ENCODE assay signal across 21 cellular contexts in the genomic region with DNA sequence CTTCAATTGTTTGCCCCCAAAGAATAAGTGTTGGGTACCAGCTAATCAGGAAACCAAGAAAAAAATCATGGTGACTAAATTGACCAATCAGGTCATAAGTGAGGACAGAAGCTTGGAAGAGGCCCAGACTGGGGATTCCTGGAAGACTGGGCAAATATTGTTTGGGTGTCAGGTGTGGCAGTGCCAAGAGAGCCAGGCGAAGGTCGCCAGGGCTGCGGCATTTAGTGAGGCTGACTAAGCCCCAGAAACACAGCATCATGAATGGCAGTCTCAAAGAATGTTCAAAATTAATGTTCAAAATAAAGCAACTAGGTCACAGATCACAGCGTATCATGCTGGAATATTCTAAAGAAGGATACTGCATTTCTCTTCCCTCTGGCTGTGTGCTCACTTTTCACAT.
A peak's percentile ranks its signal among the peaks of the same experiment; 100 is the strongest.
DNase-seq lines count a peak whose midpoint lies in the region; ATAC-seq and TF ChIP-seq lines count a peak whose summit lies in the region.
"Had no signal": no experiment of that assay in that cellular context is flagged by ENCODE, and none has a peak within 500 bp of the region (broad histone marks: within the 10 kb centered on the region; RNA-seq: fewer than 3 reads in every experiment).

No MANE protein-coding gene starts in this region.

- H3K9me3 ChIP-seq in right atrium auricular region = no peaks in the 10 kb centered on the region
- no peaks in the 10 kb centered on the region for H3K9me3 ChIP-seq in prostate gland
- no peaks in the 10 kb centered on the region for H3K9me3 ChIP-seq in uterus
- H3K9me3 ChIP-seq: SJCRH30, upper lobe of left lung had no signal

- TF ChIP-seq POLR2A in prostate gland (IDR thresholded peaks at IDR 0.05) (no peak), uterus (IDR thresholded peaks at IDR 0.05) (no peak)

- H3K27ac ChIP-seq in right atrium auricular region (peak overlapping the region; percentile 37 to 46), prostate gland (peak overlapping the region; percentile 15 to 69), uterus (peak overlapping the region; percentile 69 to 86)
- H3K27ac ChIP-seq: SJCRH30 had no signal

- DNase-seq in Right ventricle myocardium superior (peak; percentile 44), cardiac septum (ENCODE audit: low spot score) (no peak), right atrium auricular region (ENCODE audit: low spot score) (no peak), prostate gland (ENCODE audit: low spot score) (peak; percentile 22), uterus (no peak), SK-N-DZ (ENCODE audit: low spot score) (no peak), NCI-H1436 treated with DMSO at 0.1 percent for 48 hours (lab: John Stamatoyannopoulos, UW) (no peak)
- DNase-seq: activated CD4-positive, alpha-beta T cell treated with anti-CD3 and anti-CD28 coated beads, Interleukin-2, amount 50 U/mL, for 4 hours; activated naive CD8-positive, alpha-beta T cell treated with anti-CD3 and anti-CD28 coated beads, Interleukin-2, amount 10 ng/mL, durations not matched to agents 7 days and 5 days; activated T-cell treated with anti-CD3 and anti-CD28 coated beads, Interleukin-2, amount 50 U/mL, for 4 hours; CD8-positive, alpha-beta T cell; glutamatergic neuron; islet precursor cell; Kasumi-1; NCI-H1436; NCI-H2227 treated with DMSO at 0.1 percent for 48 hours; SJCRH30; stimulated activated CD4-positive, alpha-beta T cell treated with anti-CD3 and anti-CD28 coated beads, Interleukin-2, amount 100 ng/mL, for 48 hours; stimulated activated CD8-positive, alpha-beta memory T cell treated with anti-CD3 and anti-CD28 coated beads, Interleukin-4, amount 100 ng/mL, for 48 hours had no signal

- H3K4me1 ChIP-seq in right atrium auricular region (peaks cover 0 to 43% of the 10 kb centered on the region in 2 donors), prostate gland (replicated peaks) (peaks cover 10% of the 10 kb centered on the region), uterus (no peaks in the 10 kb centered on the region)
- H3K4me1 ChIP-seq: SJCRH30 had no signal

- no peak for TF ChIP-seq CTCF in right atrium auricular region (IDR thresholded peaks at IDR 0.05)
- no peak for TF ChIP-seq CTCF in prostate gland (IDR thresholded peaks at IDR 0.05)
- TF ChIP-seq CTCF in uterus (IDR thresholded peaks at IDR 0.05) = no peak

- H3K36me3 ChIP-seq in right atrium auricular region (no peaks in the 10 kb centered on the region), prostate gland (no peaks in the 10 kb centered on the region), uterus (no peaks in the 10 kb centered on the region)
- H3K36me3 ChIP-seq: upper lobe of left lung had no signal

- peak; percentile 53 for ATAC-seq in Right ventricle myocardium superior (ENCODE audit: poor library complexity)
- no peak for ATAC-seq in activated CD4-positive, CD25-positive, alpha-beta regulatory T cell treated with anti-CD3 and anti-CD28 coated beads, Interleukin-2, amount 50 U/mL, for 24 hours
- ATAC-seq: activated T-cell treated with anti-CD3 and anti-CD28 coated beads, Interleukin-2, amount 50 U/mL, for 4 hours; CD8-positive, alpha-beta T cell had no signal

- 10% methylated on average over 4 of the region's 4 CpGs for WGBS in prostate gland

- intact Hi-C loops in Right ventricle myocardium superior (cut with DNase I) (no loop called here), cardiac septum (cut with DNase I) (no loop called here), prostate gland (cut with DNase I) (no loop called here), uterus (cut with DNase I; ENCODE audit: low total_unique reads) (no loop called here)

- H3K27me3 ChIP-seq in right atrium auricular region (no peaks in the 10 kb centered on the region), prostate gland (replicated peaks; ENCODE audit: insufficient read depth) (no peaks in the 10 kb centered on the region), uterus (no peaks in the 10 kb centered on the region)
- H3K27me3 ChIP-seq: SJCRH30, upper lobe of left lung had no signal

- H3K4me3 ChIP-seq in right atrium auricular region (no peak overlapping the region), prostate gland (no peak overlapping the region), uterus (peak overlapping the region in 1 of 2 donors; percentile 3)
- H3K4me3 ChIP-seq: SJCRH30, upper lobe of left lung had no signal

Comparison
In these comparisons a context has a peak if more than half of its experiments do, and no peak if none do; other contexts are left out.
1. DNase-seq: peak in Right ventricle myocardium superior (single experiment) and prostate gland (single experiment); none in cardiac septum (single experiment), right atrium auricular region (single experiment), uterus (0 of 2), SK-N-DZ (single experiment) and NCI-H1436 treated with DMSO at 0.1 percent for 48 hours (single experiment).
2. Peak in every context shown above with its lines, with median percentiles within 50 percentile points of each other: H3K27ac ChIP-seq.